In genomic region chr5:59038169-59039002, GRCh38 we compare ENCODE assay signal across 8 cellular contexts.
DNase-seq lines count a peak whose midpoint lies in the region; ATAC-seq and TF ChIP-seq lines count a peak whose summit lies in the region.

No MANE protein-coding gene starts in this region.

- peak; percentile 18 for DNase-seq in EH (ENCODE audit: low read depth)
- DNase-seq in LHCN-M2 (ENCODE audit: low read depth), result peak; percentile 24
- no peak for DNase-seq in mammary epithelial cell
- no peak for DNase-seq in memory B cell (ENCODE audit: low spot score in 2 of 2)
- DNase-seq in vagina (ENCODE audit: extremely low spot score in 2 of 2), result peak in 1 of 2 donors; percentile 90
- no peak for DNase-seq in NCI-H2196 (lab: John Stamatoyannopoulos, UW; ENCODE audit: unreplicated experiment)

- no peak overlapping the region for H3K27ac Mint-ChIP-seq in memory B cell

- peaks cover 39% of the 10 kb centered on the region for H3K4me1 ChIP-seq in mammary epithelial cell (ENCODE audit: insufficient read depth, low read length)
- peaks cover 58% of the 10 kb centered on the region for H3K4me1 ChIP-seq in vagina

- no peaks in the 10 kb centered on the region for H4K20me1 ChIP-seq in mammary epithelial cell (ENCODE audit: insufficient read depth, low read length)

- H3K4me1 Mint-ChIP-seq in memory B cell, result peaks cover 10% of the 10 kb centered on the region

- peak overlapping the region; percentile 97 for H3K4me2 ChIP-seq in mammary epithelial cell (ENCODE audit: insufficient read depth, low read depth, low read length)

- H3K36me3 ChIP-seq in mammary epithelial cell (ENCODE audit: insufficient read depth, low read length) (no peaks in the 10 kb centered on the region), vagina (no peaks in the 10 kb centered on the region)

- peaks cover 5% of the 10 kb centered on the region for H3K27me3 Mint-ChIP-seq in memory B cell

- H3K27me3 ChIP-seq in mammary epithelial cell (ENCODE audit: insufficient read depth, low read length) (no peaks in the 10 kb centered on the region), vagina (no peaks in the 10 kb centered on the region)

- peak overlapping the region; percentile 93 for H3K4me3 Mint-ChIP-seq in memory B cell

- no peak for TF ChIP-seq CTCF in mammary epithelial cell (conservative IDR thresholded peaks at IDR 0.05 in 1 of 2, IDR thresholded peaks at IDR 0.05 in 1 of 2; ENCODE audit: extremely low read depth in 1 of 2, insufficient read depth in 1 of 2, low read depth in 1 of 2, low read length in 2 of 2)
- no peak for TF ChIP-seq CTCF in vagina (IDR thresholded peaks at IDR 0.05)

- H3K9ac ChIP-seq in mammary epithelial cell (ENCODE audit: insufficient read depth, low read length), result peak overlapping the region; percentile 19

- H3K36me3 Mint-ChIP-seq in memory B cell, result no peaks in the 10 kb centered on the region

- dilution Hi-C loops in mammary epithelial cell (cut with HindIII; ENCODE audit: low sequenced_read_pairs), result no loop called here

- CTCF ChIA-PET in mammary epithelial cell (lab: Charles Lee; ENCODE audit: low non-redundant PET), result no interaction called here

- no peaks in the 10 kb centered on the region for H3K79me2 ChIP-seq in mammary epithelial cell (ENCODE audit: insufficient read depth, low read length)

- H3K4me3 ChIP-seq in mammary epithelial cell (replicated peaks in 1 of 3; ENCODE audit: insufficient read depth in 1 of 3, low read depth in 2 of 3, low read length in 3 of 3) (peak overlapping the region; percentile 58 to 80 (median 58)), vagina (peak overlapping the region; percentile 73 to 83)

- no peaks in the 10 kb centered on the region for H3K9me3 Mint-ChIP-seq in memory B cell

- H3K9me3 ChIP-seq in mammary epithelial cell (replicated peaks; ENCODE audit: insufficient read depth, low read length) (no peaks in the 10 kb centered on the region), vagina (no peaks in the 10 kb centered on the region)

- ATAC-seq in memory B cell (ENCODE audit: low read depth) (no peak), GM18870 (IDR thresholded peaks at IDR 0.05; ENCODE audit: unreplicated experiment) (no peak), HG03196 (IDR thresholded peaks at IDR 0.05; ENCODE audit: unreplicated experiment) (no peak)

- peak overlapping the region; percentile 92 for H2AFZ ChIP-seq in mammary epithelial cell (ENCODE audit: low read depth, low read length)

- in situ Hi-C loops in mammary epithelial cell (cut with MboI; ENCODE audit: low sequenced_read_pairs in 2 of 2), result loop anchor here (10.0 to 25.0 kb wide), 3 partner anchors 124 to 324 kb away; no protein-coding TSS in a partner anchor

- WGBS in mammary epithelial cell (ENCODE audit: low coverage, missing lambda C conversion rate), result 76% methylated on average over 13 of the region's 13 CpGs

- no peak for TF ChIP-seq POLR2A in vagina (IDR thresholded peaks at IDR 0.05)

- no TSS peak for BruUV-seq in mammary epithelial cell (replicated peaks; lab: Mats Ljungman, UMichigan)

- no peak overlapping the region for H3K27ac ChIP-seq in mammary epithelial cell (ENCODE audit: insufficient read depth, low read depth, low read length)
- H3K27ac ChIP-seq in vagina, result peak overlapping the region; percentile 88

- intact Hi-C loops in mammary epithelial cell (cut with micrococcal nuclease), result loop anchor here (1.0 kb wide), 1 partner anchor 42 kb away; no protein-coding TSS in a partner anchor
- intact Hi-C loops in vagina (cut with DNase I), result no loop called here

Comparison
In these comparisons a context has a peak if more than half of its experiments do, and no peak if none do; other contexts are left out.
1. DNase-seq: peak in EH (single experiment) and LHCN-M2 (single experiment); none in mammary epithelial cell (single experiment), memory B cell (0 of 2) and NCI-H2196 (single experiment).